In genomic region chr3:127324913-127325629, GRCh38 we compare ENCODE assay signal across 20 cellular contexts. TPM values are rescaled to one million over a fixed set of nuclear protein-coding genes. Genes with fewer than 3 reads are reported as not detected.
"Had no signal": no experiment of that assay in that cellular context is flagged by ENCODE, and none has a peak within 500 bp of the region (broad histone marks: within the 10 kb centered on the region; RNA-seq: fewer than 3 reads in every experiment).

No MANE protein-coding gene starts in this region.

- ATAC-seq: stimulated activated naive B cell treated with anti-CD40 and anti-IgM and Interleukin-4, amounts not matched to agents 10 μg/mL and 1 μg/mL and 100 μg/mL, for 72 hours had no signal

- H3K27ac ChIP-seq: skin epidermis, tibial artery had no signal

- H3K36me3 ChIP-seq: tibial artery had no signal

- DNase-seq: activated CD4-positive, alpha-beta T cell treated with anti-CD3 and anti-CD28 coated beads, Interleukin-2, amount 50 U/mL, for 4 hours; activated naive CD4-positive, alpha-beta T cell; activated naive CD8-positive, alpha-beta T cell treated with anti-CD3 and anti-CD28 coated beads, Interleukin-2, amount 10 ng/mL, durations not matched to agents 7 days and 5 days; activated T-cell treated with anti-CD3 and anti-CD28 coated beads for 4 hours; effector memory CD4-positive, alpha-beta T cell; head of caudate nucleus; mesenchymal stem cell; nucleus accumbens; stimulated activated CD4-positive, alpha-beta T cell treated with anti-CD3 and anti-CD28 coated beads, Interleukin-15, amount 100 ng/mL, for 24 hours; stimulated activated CD4-positive, alpha-beta T cell treated with anti-CD3 and anti-CD28 coated beads, Interleukin-4, amount 100 ng/mL, for 1 hour; stimulated activated naive B cell treated with anti-CD40 and anti-IgM and Interleukin-4, amounts not matched to agents 10 μg/mL and 1 μg/mL and 100 μg/mL, for 72 hours had no signal

- H3K4me3 ChIP-seq: skin epidermis, tibial artery had no signal

RNA-seq across cellular contexts. Expression of gene PRR20G, which starts 37.2 kb away (rescaled TPM):
- total RNA-seq: activated naive CD8-positive, alpha-beta T cell treated with anti-CD3 and anti-CD28 coated beads, Interleukin-2, amount 10 ng/mL, durations not matched to agents 7 days and 5 days; bronchial epithelial cell; cerebellum; fibroblast of lung; frontal cortex; natural killer cell treated with Interleukin-12 subunit alpha and Interleukin-12 subunit beta and Interleukin-15 and Interleukin-18, amount 100 ng/mL, for 72 hours; posterior vena cava; subcutaneous adipose tissue had no signal
- polyA plus RNA-seq: fibroblast of lung had no signal
